Comparison of ENCODE assay signal across 15 cellular contexts in genomic region chr19:39432677-39433025, GRCh38. TPM values are rescaled to one million over a fixed set of nuclear protein-coding genes. Genes with fewer than 3 reads are reported as not detected.
DNase-seq lines count a peak whose midpoint lies in the region; ATAC-seq and TF ChIP-seq lines count a peak whose summit lies in the region.
"Had no signal": no experiment of that assay in that cellular context is flagged by ENCODE, and none has a peak within 500 bp of the region (broad histone marks: within the 10 kb centered on the region; RNA-seq: fewer than 3 reads in every experiment).

No MANE protein-coding gene starts in this region.

- peaks cover 0 to 57% (median 36%) of the 10 kb centered on the region in 4 donors for H3K4me1 Mint-ChIP-seq in CD4-positive, CD25-positive, alpha-beta regulatory T cell
- peaks cover 57% of the 10 kb centered on the region for H3K4me1 Mint-ChIP-seq in activated CD4-positive, alpha-beta memory T cell treated with anti-CD3 and anti-CD28 coated beads for 36 hours (ENCODE audit: low read depth)

- peak; percentile 38 for TF ChIP-seq POLR2A in GM18951 (IDR thresholded peaks at IDR 0.05; ENCODE audit: extremely low read depth, insufficient read depth, insufficient read length)
- TF ChIP-seq POLR2A in esophagus squamous epithelium (IDR thresholded peaks at IDR 0.05): no peak
- TF ChIP-seq POLR2A in Peyer's patch (IDR thresholded peaks at IDR 0.05): no peak

- in situ Hi-C loops in GM18951 (cut with MboI; ENCODE audit: low sequenced_read_pairs, unreplicated experiment): no loop called here

- peaks cover 23% of the 10 kb centered on the region for H3K36me3 ChIP-seq in CD4-positive, CD25-positive, alpha-beta regulatory T cell (ENCODE audit: control insufficient read depth, insufficient read depth, low read length)
- H3K36me3 ChIP-seq in esophagus squamous epithelium: peaks cover 21 to 35% (median 24%) of the 10 kb centered on the region in 3 donors
- peaks cover 0 to 27% (median 0%) of the 10 kb centered on the region in 3 donors for H3K36me3 ChIP-seq in Peyer's patch

- CTCF ChIA-PET in activated CD4-positive, alpha-beta memory T cell treated with anti-CD3 and anti-CD28 coated beads for 36 hours (lab: Charles Lee): interaction anchor here (0.8 kb wide), 1 partner anchor 35 kb away, joined by 3 read pairs; no protein-coding TSS in a partner anchor

- ATAC-seq in CD4-positive, CD25-positive, alpha-beta regulatory T cell (ENCODE audit: low read depth in 2 of 2): no peak
- ATAC-seq: left lobe of liver had no signal

- H3K9me3 ChIP-seq in CD4-positive, CD25-positive, alpha-beta regulatory T cell (ENCODE audit: control insufficient read depth in 2 of 2, low read length in 2 of 2): no peaks in the 10 kb centered on the region
- H3K9me3 ChIP-seq in esophagus squamous epithelium: no peaks in the 10 kb centered on the region
- no peaks in the 10 kb centered on the region for H3K9me3 ChIP-seq in Peyer's patch
- H3K9me3 ChIP-seq: Caco-2, esophagus muscularis mucosa had no signal

- peak overlapping the region in 2 of 3 donors; percentile 51 to 72 for H3K27ac Mint-ChIP-seq in CD4-positive, CD25-positive, alpha-beta regulatory T cell
- H3K27ac Mint-ChIP-seq in activated CD4-positive, alpha-beta memory T cell treated with anti-CD3 and anti-CD28 coated beads for 36 hours: peak overlapping the region; percentile 100
- H3K27ac Mint-ChIP-seq: activated CD4-positive, alpha-beta T cell treated with anti-CD3 and anti-CD28 coated beads, Interleukin-2, amount 10 ng/mL, durations not matched to agents 7 days and 5 days had no signal

- 90 to 96% methylated on average over 6 to 8 of the region's 8 CpGs for WGBS in esophagus squamous epithelium, 2 donors

- POLR2A ChIA-PET in activated CD4-positive, alpha-beta memory T cell treated with anti-CD3 and anti-CD28 coated beads for 36 hours (lab: Charles Lee): interaction anchor here (0.7 to 3.8 kb wide), 8 partner anchors 8 to 97 kb away, joined by 3 to 24 read pairs (median 8); partner anchors contain the start of genes GMFG, SAMD4B, SUPT5H and TIMM50

- intact Hi-C loops in activated CD4-positive, alpha-beta memory T cell treated with anti-CD3 and anti-CD28 coated beads for 36 hours (cut with micrococcal nuclease): loop anchor here (5.0 kb wide), 1 partner anchor 245 kb away; no protein-coding TSS in a partner anchor
- intact Hi-C loops in esophagus squamous epithelium (cut with DNase I): loop anchor here (10.0 kb wide), 1 partner anchor 102 kb away; the partner anchor contains the start of gene EID2B

- peaks cover 4% of the 10 kb centered on the region for H3K27me3 Mint-ChIP-seq in CD4-positive, CD25-positive, alpha-beta regulatory T cell
- H3K27me3 Mint-ChIP-seq in activated CD4-positive, alpha-beta memory T cell treated with anti-CD3 and anti-CD28 coated beads for 36 hours: no peaks in the 10 kb centered on the region

- no peak for TF ChIP-seq CTCF in esophagus squamous epithelium (IDR thresholded peaks at IDR 0.05)
- no peak for TF ChIP-seq CTCF in Peyer's patch (IDR thresholded peaks at IDR 0.05)

- H3K27ac ChIP-seq in CD4-positive, CD25-positive, alpha-beta regulatory T cell (ENCODE audit: insufficient read depth, low read length, poor library complexity, severe bottlenecking): no peak overlapping the region
- H3K27ac ChIP-seq in esophagus squamous epithelium (peak overlapping the region; percentile 43 to 95 (median 92)), Peyer's patch (no peak overlapping the region)

- H3K4me1 ChIP-seq in CD4-positive, CD25-positive, alpha-beta regulatory T cell (ENCODE audit: control insufficient read depth, insufficient read depth, low read length, poor library complexity, severe bottlenecking): peaks cover 35% of the 10 kb centered on the region
- H3K4me1 ChIP-seq in esophagus squamous epithelium (peaks cover 25 to 81% (median 54%) of the 10 kb centered on the region in 3 donors), Peyer's patch (peaks cover 0 to 42% (median 19%) of the 10 kb centered on the region in 4 donors)

- no peak for DNase-seq in CD4-positive, CD25-positive, alpha-beta regulatory T cell
- no peak for DNase-seq in activated CD4-positive, alpha-beta memory T cell treated with anti-CD3 and anti-CD28 coated beads for 36 hours
- DNase-seq in esophagus squamous epithelium (lab: John Stamatoyannopoulos, UW) (no peak), Peyer's patch (no peak), midbrain (lab: John Stamatoyannopoulos, UW) (no peak), DMS153 treated with DMSO at 0.1 percent for 48 hours (lab: John Stamatoyannopoulos, UW; ENCODE audit: unreplicated experiment) (no peak)
- DNase-seq in stimulated activated CD4-positive, alpha-beta T cell treated with anti-CD3 and anti-CD28 coated beads, Interleukin-1b, Interleukin-23, amount 100 ng/mL, for 48 hours: no peak
- DNase-seq: activated CD4-positive, alpha-beta T cell treated with anti-CD3 and anti-CD28 coated beads, Interleukin-2, amount 10 ng/mL, durations not matched to agents 7 days and 5 days; Caco-2; hippocampal formation; NCI-H446 treated with DMSO at 0.1 percent for 48 hours; nephron progenitor cell had no signal

- peaks cover 0 to 2% (median 0%) of the 10 kb centered on the region in 7 donors for H3K9me3 Mint-ChIP-seq in CD4-positive, CD25-positive, alpha-beta regulatory T cell
- H3K9me3 Mint-ChIP-seq in activated CD4-positive, alpha-beta memory T cell treated with anti-CD3 and anti-CD28 coated beads for 36 hours: no peaks in the 10 kb centered on the region
- H3K9me3 Mint-ChIP-seq: activated CD4-positive, alpha-beta T cell treated with anti-CD3 and anti-CD28 coated beads, Interleukin-2, amount 10 ng/mL, durations not matched to agents 7 days and 5 days; nephron progenitor cell had no signal

- no peaks in the 10 kb centered on the region for H3K27me3 ChIP-seq in CD4-positive, CD25-positive, alpha-beta regulatory T cell (ENCODE audit: control insufficient read depth, insufficient read depth, low read length)
- no peaks in the 10 kb centered on the region for H3K27me3 ChIP-seq in esophagus squamous epithelium
- no peaks in the 10 kb centered on the region for H3K27me3 ChIP-seq in Peyer's patch
- H3K27me3 ChIP-seq: esophagus muscularis mucosa had no signal

- no peak overlapping the region for H3K4me3 ChIP-seq in CD4-positive, CD25-positive, alpha-beta regulatory T cell (ENCODE audit: low read depth, low read length)
- H3K4me3 ChIP-seq in esophagus squamous epithelium (no peak overlapping the region), Peyer's patch (no peak overlapping the region)
- H3K4me3 ChIP-seq: esophagus muscularis mucosa had no signal

- H3K36me3 Mint-ChIP-seq in CD4-positive, CD25-positive, alpha-beta regulatory T cell: peaks cover 19% of the 10 kb centered on the region
- H3K36me3 Mint-ChIP-seq in activated CD4-positive, alpha-beta memory T cell treated with anti-CD3 and anti-CD28 coated beads for 36 hours: peaks cover 41% of the 10 kb centered on the region

- H3K4me3 Mint-ChIP-seq in CD4-positive, CD25-positive, alpha-beta regulatory T cell: peak overlapping the region; percentile 46 to 92 (median 63)
- H3K4me3 Mint-ChIP-seq in activated CD4-positive, alpha-beta memory T cell treated with anti-CD3 and anti-CD28 coated beads for 36 hours: peak overlapping the region; percentile 31

RNA-seq across cellular contexts. Expression of gene RPS16, which starts 3.1 kb away (rescaled TPM):
- total RNA-seq in CD4-positive, CD25-positive, alpha-beta regulatory T cell: 2,708 TPM
- polyA plus RNA-seq in CD4-positive, CD25-positive, alpha-beta regulatory T cell: 1,000 to 10,000 TPM; 1,440 to 2,367 (median 1,925) TPM
- 1,000 to 10,000 TPM; 3,682 to 3,746 TPM for total RNA-seq in activated CD4-positive, alpha-beta memory T cell treated with anti-CD3 and anti-CD28 coated beads for 36 hours
- total RNA-seq in esophagus squamous epithelium: 1,000 to 10,000 TPM in 3 of 4 donors, 100 to 1,000 TPM in 1; 509 to 2,477 (median 1,257) TPM
- total RNA-seq in Peyer's patch: 1,000 to 10,000 TPM in 1 of 4 donors, 100 to 1,000 TPM in 3; 443 to 1,406 (median 686) TPM

RNA-seq across cellular contexts. Expression of gene SUPT5H, which starts 12.7 kb away (rescaled TPM):
- 322 TPM for total RNA-seq in CD4-positive, CD25-positive, alpha-beta regulatory T cell
- 10 to 100 TPM; 75.1 to 83.9 (median 82.8) TPM for polyA plus RNA-seq in CD4-positive, CD25-positive, alpha-beta regulatory T cell
- total RNA-seq in activated CD4-positive, alpha-beta memory T cell treated with anti-CD3 and anti-CD28 coated beads for 36 hours: 100 to 1,000 TPM; 180 to 183 TPM
- total RNA-seq in esophagus squamous epithelium (10 to 100 TPM; 39.5 to 80.3 (median 67.7) TPM), Peyer's patch (100 to 1,000 TPM in 3 of 4 donors, 10 to 100 TPM in 1; 98.4 to 173 (median 160) TPM)

RNA-seq across cellular contexts. Expression of gene PLEKHG2, which starts 20.2 kb away (rescaled TPM):
- 209 TPM for total RNA-seq in CD4-positive, CD25-positive, alpha-beta regulatory T cell
- polyA plus RNA-seq in CD4-positive, CD25-positive, alpha-beta regulatory T cell: 1 to 10 TPM; 1.3 to 3.9 (median 3.1) TPM
- total RNA-seq in activated CD4-positive, alpha-beta memory T cell treated with anti-CD3 and anti-CD28 coated beads for 36 hours: 10 to 100 TPM; 74.9 to 80.6 TPM
- total RNA-seq in esophagus squamous epithelium: 1 to 10 TPM; 4.8 to 9.3 (median 7.6) TPM
- total RNA-seq in Peyer's patch: 10 to 100 TPM in 3 of 4 donors, 1 to 10 TPM in 1; 7.7 to 42.1 (median 16.1) TPM

RNA-seq across cellular contexts. Expression of gene ZFP36, which starts 26.0 kb away (rescaled TPM):
- total RNA-seq in CD4-positive, CD25-positive, alpha-beta regulatory T cell: 1,400 TPM
- 100 to 1,000 TPM in 3 of 4 donors, 10 to 100 TPM in 1; 89.8 to 134 (median 109) TPM for polyA plus RNA-seq in CD4-positive, CD25-positive, alpha-beta regulatory T cell
- 100 to 1,000 TPM; 104 to 118 TPM for total RNA-seq in activated CD4-positive, alpha-beta memory T cell treated with anti-CD3 and anti-CD28 coated beads for 36 hours
- total RNA-seq in esophagus squamous epithelium: 100 to 1,000 TPM in 3 of 4 donors, 10 to 100 TPM in 1; 72.1 to 230 (median 121) TPM
- 100 to 1,000 TPM; 183 to 682 (median 309) TPM for total RNA-seq in Peyer's patch

RNA-seq across cellular contexts. Expression of gene MED29, which starts 41.5 kb away (rescaled TPM):
- 65.6 TPM for total RNA-seq in CD4-positive, CD25-positive, alpha-beta regulatory T cell
- 10 to 100 TPM; 53.6 to 61.4 (median 57.9) TPM for polyA plus RNA-seq in CD4-positive, CD25-positive, alpha-beta regulatory T cell
- total RNA-seq in activated CD4-positive, alpha-beta memory T cell treated with anti-CD3 and anti-CD28 coated beads for 36 hours: 10 to 100 TPM; 22.2 to 26.9 TPM
- total RNA-seq in esophagus squamous epithelium: 10 to 100 TPM; 11.8 to 20.1 (median 16.5) TPM
- 10 to 100 TPM; 25.4 to 52.8 (median 41.0) TPM for total RNA-seq in Peyer's patch

Comparison
In these comparisons a context has a peak if more than half of its experiments do, and no peak if none do; other contexts are left out.
1. H3K27ac ChIP-seq: peak in esophagus squamous epithelium (4 of 4); none in CD4-positive, CD25-positive, alpha-beta regulatory T cell (single experiment) and Peyer's patch (0 of 4).